In genomic region chr7:18580945-18581344, GRCh38 we compare ENCODE assay signal across 31 cellular contexts.
A peak's percentile ranks its signal among the peaks of the same experiment; 100 is the strongest.
DNase-seq lines count a peak whose midpoint lies in the region; ATAC-seq and TF ChIP-seq lines count a peak whose summit lies in the region.
"Had no signal": no experiment of that assay in that cellular context is flagged by ENCODE, and none has a peak within 500 bp of the region (broad histone marks: within the 10 kb centered on the region; RNA-seq: fewer than 3 reads in every experiment).

No MANE protein-coding gene starts in this region.

- no peak for TF ChIP-seq CTCF in AG10803 (conservative IDR thresholded peaks at IDR 0.05; ENCODE audit: low read length)
- TF ChIP-seq CTCF in osteoblast (IDR thresholded peaks at IDR 0.05; ENCODE audit: extremely low read depth, low read depth, low read length), result no peak

- no peak overlapping the region for H3K27ac ChIP-seq in osteoblast (ENCODE audit: low read depth, low read length)
- H3K27ac ChIP-seq: body of pancreas, hepatocyte, Peyer's patch, skin epidermis, upper lobe of left lung had no signal

- DNase-seq in AG10803 (ENCODE audit: low read depth) (peak; percentile 29), NCI-H2227 (lab: John Stamatoyannopoulos, UW; ENCODE audit: unreplicated experiment) (peak; percentile 68), fibroblast of gingiva (ENCODE audit: low read depth) (peak; percentile 26), osteoblast (ENCODE audit: insufficient read length, low spot score, missing footprints) (peak; percentile 50), NCI-H524 (lab: John Stamatoyannopoulos, UW) (no peak), HEK293T (ENCODE audit: extremely low spot score) (no peak)
- DNase-seq: activated CD4-positive, alpha-beta T cell treated with anti-CD3 and anti-CD28 coated beads for 1 hour; activated CD8-positive, alpha-beta T cell treated with anti-CD3 and anti-CD28 coated beads, Interleukin-2, amount 10 ng/mL, durations not matched to agents 7 days and 5 days; activated gamma-delta T cell; body of pancreas; C1 segment of cervical spinal cord; Caco-2; effector CD8-positive, alpha-beta T cell; erythroblast; foreskin melanocyte; H7; immature natural killer cell; IMR-90; mesendoderm; NCI-H1092 treated with DMSO at 0.1 percent for 48 hours; NCI-H2081 treated with DMSO at 0.1 percent for 48 hours; NK-92 treated with Interleukin-12 subunit alpha and Interleukin-12 subunit beta, amount 100 ng/mL, for 24 hours; Peyer's patch; SIG-M5; stimulated activated CD4-positive, alpha-beta T cell treated with anti-CD3 and anti-CD28 coated beads, Interleukin-1b, Interleukin-23, amount 100 ng/mL, for 48 hours; T-cell; upper lobe of left lung had no signal

- POLR2A ChIA-PET in HEK293T (lab: Yijun Ruan, JAX), result no interaction called here

- H3K27me3 ChIP-seq in osteoblast (ENCODE audit: insufficient read depth, low read length), result no peaks in the 10 kb centered on the region
- H3K27me3 ChIP-seq: body of pancreas, hepatocyte, Peyer's patch, upper lobe of left lung had no signal

- no peak for ATAC-seq in HG03045 (IDR thresholded peaks at IDR 0.05; ENCODE audit: unreplicated experiment)
- no peak for ATAC-seq in HG03196 (IDR thresholded peaks at IDR 0.05; ENCODE audit: unreplicated experiment)
- ATAC-seq: activated CD8-positive, alpha-beta T cell treated with anti-CD3 and anti-CD28 coated beads, Interleukin-2, amount 10 ng/mL, durations not matched to agents 7 days and 5 days; body of pancreas; T-cell had no signal

- CTCF ChIA-PET in HEK293T (lab: Yijun Ruan, JAX), result no interaction called here

- H3K9me3 ChIP-seq in osteoblast (ENCODE audit: low read depth, low read length), result no peaks in the 10 kb centered on the region
- H3K9me3 ChIP-seq: body of pancreas, Caco-2, Peyer's patch, upper lobe of left lung had no signal

- H3K36me3 ChIP-seq in osteoblast (ENCODE audit: insufficient read depth, low read length), result no peaks in the 10 kb centered on the region
- H3K36me3 ChIP-seq: Peyer's patch, upper lobe of left lung had no signal

- H4K20me1 ChIP-seq in osteoblast (ENCODE audit: insufficient read depth, low read length), result no peaks in the 10 kb centered on the region

- H3K4me1 ChIP-seq in osteoblast (ENCODE audit: insufficient read depth, low read length), result no peaks in the 10 kb centered on the region
- H3K4me1 ChIP-seq: Caco-2, Peyer's patch, upper lobe of left lung had no signal

- no peaks in the 10 kb centered on the region for H3K79me2 ChIP-seq in osteoblast (ENCODE audit: insufficient read depth, low read length)
- H3K79me2 ChIP-seq: hepatocyte had no signal

- H3K4me3 ChIP-seq in AG10803 (ENCODE audit: low read length) (no peak overlapping the region), osteoblast (ENCODE audit: insufficient read depth, low read length) (no peak overlapping the region)
- H3K4me3 ChIP-seq: body of pancreas, hepatocyte, Peyer's patch, skin epidermis, upper lobe of left lung had no signal

- peak overlapping the region; percentile 3 for H2AFZ ChIP-seq in osteoblast (ENCODE audit: low read length)
- H2AFZ ChIP-seq: hepatocyte had no signal

- no peak overlapping the region for H3K4me2 ChIP-seq in osteoblast (ENCODE audit: insufficient read depth, low read length)
- H3K4me2 ChIP-seq: hepatocyte had no signal

TF ChIP-seq in HEK293T, 16 proteins besides CTCF, POLR2A, EP300 and RAD21:
- no peak for TF ChIP-seq LEF1 (IDR thresholded peaks at IDR 0.05; ENCODE audit: borderline replicate concordance)
- no peak for TF ChIP-seq FOXK2 (IDR thresholded peaks at IDR 0.05)
- no peak for TF ChIP-seq ARNT (IDR thresholded peaks at IDR 0.05)
- TF ChIP-seq FOXA1 (IDR thresholded peaks at IDR 0.05), result no peak
- TF ChIP-seq SUZ12 (IDR thresholded peaks at IDR 0.05), result no peak
- no peak for TF ChIP-seq FOXM1 (IDR thresholded peaks at IDR 0.05; ENCODE audit: borderline replicate concordance)
- TF ChIP-seq HDGF (IDR thresholded peaks at IDR 0.05; ENCODE audit: borderline replicate concordance), result no peak
- no peak for TF ChIP-seq TARDBP (IDR thresholded peaks at IDR 0.05)
- no peak for TF ChIP-seq BHLHE40 (IDR thresholded peaks at IDR 0.05; ENCODE audit: borderline replicate concordance)
- no peak for TF ChIP-seq PKNOX1 (IDR thresholded peaks at IDR 0.05)
- no peak for TF ChIP-seq ZNF384 (IDR thresholded peaks at IDR 0.05)
- TF ChIP-seq CTBP1 (IDR thresholded peaks at IDR 0.05; ENCODE audit: borderline replicate concordance), result no peak
- TF ChIP-seq SP1 (IDR thresholded peaks at IDR 0.05), result no peak
- no peak for TF ChIP-seq ELF4 (IDR thresholded peaks at IDR 0.05)
- no peak for TF ChIP-seq L3MBTL2 (conservative IDR thresholded peaks at IDR 0.05)
- TF ChIP-seq NFRKB (IDR thresholded peaks at IDR 0.05), result no peak
TF ChIP-seq in HEK293T: peak in this region for 0.

Comparison
In these comparisons a context has a peak if more than half of its experiments do, and no peak if none do; other contexts are left out.
1. DNase-seq: peak in AG10803 (single experiment), NCI-H2227 (single experiment), fibroblast of gingiva (single experiment) and osteoblast (single experiment); none in NCI-H524 (0 of 2) and HEK293T (single experiment).